Comparison of ENCODE assay signal across 14 cellular contexts in genomic region chr16:68090526-68090925, GRCh38. TPM values are rescaled to one million over a fixed set of nuclear protein-coding genes. Genes with fewer than 3 reads are reported as not detected.
DNase-seq lines count a peak whose midpoint lies in the region; ATAC-seq and TF ChIP-seq lines count a peak whose summit lies in the region.
"Had no signal": no experiment of that assay in that cellular context is flagged by ENCODE, and none has a peak within 500 bp of the region (broad histone marks: within the 10 kb centered on the region; RNA-seq: fewer than 3 reads in every experiment).

No MANE protein-coding gene starts in this region.

- H3K9me3 Mint-ChIP-seq in activated B cell treated with CpG ODN at 0.5 μM for 24 hours (no peaks in the 10 kb centered on the region), mesothelial cell of epicardium (no peaks in the 10 kb centered on the region)

- H3K4me3 ChIP-seq in HL-60 (replicated peaks; ENCODE audit: insufficient read depth, low read length): no peak overlapping the region
- H3K4me3 ChIP-seq: ovary, testis had no signal

- peak overlapping the region; percentile 31 for H3K27ac ChIP-seq in HL-60 (replicated peaks)
- H3K27ac ChIP-seq: ovary, RWPE1, testis had no signal

- no peaks in the 10 kb centered on the region for H3K27me3 Mint-ChIP-seq in activated B cell treated with CpG ODN at 0.5 μM for 24 hours
- H3K27me3 Mint-ChIP-seq in mesothelial cell of epicardium (ENCODE audit: low read depth): no peaks in the 10 kb centered on the region

- TF ChIP-seq CTCF in HL-60 (IDR thresholded peaks at IDR 0.05; ENCODE audit: insufficient read depth, low read length) (no peak), activated B cell treated with CpG ODN at 0.5 μM for 24 hours (IDR thresholded peaks at IDR 0.05) (no peak), mesothelial cell of epicardium (IDR thresholded peaks at IDR 0.05; ENCODE audit: unreplicated experiment) (no peak)

- peak overlapping the region; percentile 88 for H3K27ac Mint-ChIP-seq in activated B cell treated with CpG ODN at 0.5 μM for 24 hours
- H3K27ac Mint-ChIP-seq in mesothelial cell of epicardium: peak overlapping the region; percentile 60

- peak overlapping the region; percentile 66 for H3K4me3 Mint-ChIP-seq in activated B cell treated with CpG ODN at 0.5 μM for 24 hours
- H3K4me3 Mint-ChIP-seq in mesothelial cell of epicardium: no peak overlapping the region

- peak; percentile 37 for DNase-seq in CD1c-positive myeloid dendritic cell (ENCODE audit: extremely low spot score)
- no peak for DNase-seq in HL-60 (ENCODE audit: low read depth in 1 of 2, low spot score in 1 of 2)
- no peak for DNase-seq in activated B cell treated with CpG ODN at 0.5 μM for 24 hours
- no peak for DNase-seq in mesothelial cell of epicardium (ENCODE audit: low spot score in 2 of 2, unreplicated experiment in 2 of 2)
- DNase-seq in NCI-H1092 (lab: John Stamatoyannopoulos, UW): no peak
- DNase-seq in UCSD-AML1 (lab: John Stamatoyannopoulos, UW; ENCODE audit: unreplicated experiment): no peak
- DNase-seq: central memory CD4-positive, alpha-beta T cell; DMS153; ovary; stimulated activated CD4-positive, alpha-beta T cell treated with anti-CD3 and anti-CD28 coated beads, Interleukin-2, amount 100 ng/mL, for 48 hours; testis had no signal

- CTCF ChIA-PET in activated B cell treated with CpG ODN at 0.5 μM for 24 hours (lab: Charles Lee): interaction anchor here (1.2 to 1.6 kb wide), 2 partner anchors 16 to 26 kb away, joined by 3 to 5 read pairs; no protein-coding TSS in a partner anchor

- H3K36me3 Mint-ChIP-seq in activated B cell treated with CpG ODN at 0.5 μM for 24 hours (ENCODE audit: low read depth) (peaks cover 6% of the 10 kb centered on the region), mesothelial cell of epicardium (no peaks in the 10 kb centered on the region)

- intact Hi-C loops in activated B cell treated with CpG ODN at 0.5 μM for 24 hours (cut with micrococcal nuclease): loop anchor here (2.0 kb wide), 1 partner anchor 16 kb away; no protein-coding TSS in a partner anchor

- ATAC-seq in activated B cell treated with CpG ODN at 0.5 μM for 24 hours (ENCODE audit: low read depth): peak; percentile 30
- ATAC-seq in HG03159 (IDR thresholded peaks at IDR 0.05; ENCODE audit: unreplicated experiment): no peak
- ATAC-seq in HG02884 (IDR thresholded peaks at IDR 0.05; ENCODE audit: unreplicated experiment): no peak

- POLR2A ChIA-PET in activated B cell treated with CpG ODN at 0.5 μM for 24 hours (lab: Charles Lee): interaction anchor here (0.6 to 1.3 kb wide), 3 partner anchors 10 to 15 kb away, joined by 3 read pairs; no protein-coding TSS in a partner anchor

- H3K4me1 Mint-ChIP-seq in activated B cell treated with CpG ODN at 0.5 μM for 24 hours (peaks cover 80% of the 10 kb centered on the region), mesothelial cell of epicardium (peaks cover 39% of the 10 kb centered on the region)

- no peaks in the 10 kb centered on the region for H3K27me3 ChIP-seq in HL-60 (ENCODE audit: insufficient read depth, poor library complexity, severe bottlenecking)
- H3K27me3 ChIP-seq: ovary, testis had no signal

RNA-seq across cellular contexts. Expression of gene NFATC3, which starts 5.4 kb away (rescaled TPM):
- total RNA-seq in activated B cell treated with CpG ODN at 0.5 μM for 24 hours (64.8 and 72.0 TPM in 2 replicates), mesothelial cell of epicardium (47.3 to 51.8 TPM (median 51.3 TPM) in 3 replicates)
